11 cellular contexts compared by ENCODE assay signal in the genomic region with DNA sequence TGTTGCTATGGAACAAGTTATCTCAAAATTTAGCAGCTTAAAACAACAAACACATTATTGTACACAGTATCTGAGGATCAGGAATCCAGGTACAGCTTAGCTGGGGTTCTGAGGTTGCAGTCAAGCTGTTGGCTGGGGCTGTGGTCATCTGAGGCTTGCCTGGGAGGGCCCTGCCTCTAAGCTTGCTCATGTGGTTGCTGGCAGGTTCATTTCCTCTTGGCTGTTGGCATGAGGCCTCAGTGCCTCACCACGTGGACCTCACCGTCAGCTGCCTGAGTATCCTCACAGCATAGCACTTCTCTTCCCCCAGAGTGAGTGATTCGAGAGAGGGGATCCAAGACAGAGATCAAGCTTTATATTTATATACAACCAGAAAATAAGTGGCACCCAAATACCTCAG. TPM values are rescaled to one million over a fixed set of nuclear protein-coding genes. Genes with fewer than 3 reads are reported as not detected.
DNase-seq lines count a peak whose midpoint lies in the region; ATAC-seq and TF ChIP-seq lines count a peak whose summit lies in the region.
"Had no signal": no experiment of that assay in that cellular context is flagged by ENCODE, and none has a peak within 500 bp of the region (broad histone marks: within the 10 kb centered on the region; RNA-seq: fewer than 3 reads in every experiment).

No MANE protein-coding gene starts in this region.

- intact Hi-C loops in natural killer cell (cut with micrococcal nuclease): no loop called here
- intact Hi-C loops in lower leg skin (cut with DNase I; ENCODE audit: low total_unique reads): no loop called here

- no peak for TF ChIP-seq CTCF in natural killer cell (IDR thresholded peaks at IDR 0.05)
- no peak for TF ChIP-seq CTCF in lower leg skin (IDR thresholded peaks at IDR 0.05)
- no peak for TF ChIP-seq CTCF in RWPE1 (conservative IDR thresholded peaks at IDR 0.05; ENCODE audit: low read depth)

- peaks cover 26% of the 10 kb centered on the region for H3K36me3 Mint-ChIP-seq in natural killer cell

- peaks cover 54% of the 10 kb centered on the region for H3K36me3 ChIP-seq in MG63

- 36 to 52% methylated on average over 3 of the region's 3 CpGs for WGBS in lower leg skin, 2 donors

- DNase-seq in MG63 (peak; percentile 53), cerebellar cortex (ENCODE audit: low spot score) (peak; percentile 36), natural killer cell (no peak), lower leg skin (ENCODE audit: low spot score in 2 of 2) (no peak), iPS-NIHi7 (ENCODE audit: extremely low spot score) (no peak), RWPE1 (ENCODE audit: low spot score) (no peak)
- DNase-seq: activated gamma-delta T cell treated with Interleukin-2 at 50 U/mL for 16 hours; stimulated activated CD4-positive, alpha-beta T cell treated with anti-CD3 and anti-CD28 coated beads, Interleukin-4, amount 100 ng/mL, for 4 hours; T-cell had no signal

- POLR2A ChIA-PET in RWPE1 (lab: Yijun Ruan, JAX; ENCODE audit: low non-redundant PET): no interaction called here

- H3K4me3 ChIP-seq in MG63 (no peak overlapping the region), lower leg skin (ENCODE audit: low read depth, poor library complexity, severe bottlenecking) (no peak overlapping the region)

- TF ChIP-seq POLR2A in lower leg skin (IDR thresholded peaks at IDR 0.05): no peak

- no peak overlapping the region for H3K4me3 Mint-ChIP-seq in natural killer cell
- H3K4me3 Mint-ChIP-seq: T-cell had no signal

- ATAC-seq in GM18909 (IDR thresholded peaks at IDR 0.05; ENCODE audit: poor library complexity, unreplicated experiment) (peak; percentile 74), natural killer cell (peak in 2 of 3 donors; percentile 44 to 63), HG03108 (IDR thresholded peaks at IDR 0.05; ENCODE audit: unreplicated experiment) (no peak)
- ATAC-seq: T-cell had no signal

- H3K27me3 Mint-ChIP-seq in natural killer cell (ENCODE audit: low read depth in 2 of 2): no peaks in the 10 kb centered on the region
- H3K27me3 Mint-ChIP-seq: T-cell had no signal

- peaks cover 22% of the 10 kb centered on the region for H3K9me3 ChIP-seq in MG63

- H3K4me1 Mint-ChIP-seq in natural killer cell: peaks cover 12 to 17% of the 10 kb centered on the region in 2 donors

- peaks cover 2 to 6% of the 10 kb centered on the region in 2 donors for H3K9me3 Mint-ChIP-seq in natural killer cell

- H3K27me3 ChIP-seq in MG63: no peaks in the 10 kb centered on the region

- peak overlapping the region in 1 of 2 donors; percentile 37 for H3K27ac Mint-ChIP-seq in natural killer cell
- H3K27ac Mint-ChIP-seq: T-cell had no signal

- H3K27ac ChIP-seq in RWPE1: no peak overlapping the region

- CTCF ChIA-PET in RWPE1 (lab: Yijun Ruan, JAX): interaction anchor here (0.6 kb wide), 1 partner anchor 157 kb away, joined by 5 read pairs; no protein-coding TSS in a partner anchor

RNA-seq across cellular contexts. Expression of a gene that starts 18.6 kb away (rescaled TPM):
- 34.5 and 47.6 TPM in 2 replicates for total RNA-seq in MG63 (2014; rRNA removed; shearing (Covaris generic); ENCODE audit: low replicate concordance)
- total RNA-seq in natural killer cell (10 to 100 TPM; 12.9 to 25.7 (median 17.4) TPM), lower leg skin (10 to 100 TPM; 17.8 to 28.5 (median 21.8) TPM)

Comparison
In these comparisons a context has a peak if more than half of its experiments do, and no peak if none do; other contexts are left out.
1. DNase-seq: peak in MG63 (single experiment) and cerebellar cortex (single experiment); none in natural killer cell (single experiment), lower leg skin (0 of 2), iPS-NIHi7 (single experiment) and RWPE1 (single experiment).